8 cellular contexts compared by ENCODE assay signal in genomic region chr12:27652174-27652763, GRCh38. TPM values are rescaled to one million over a fixed set of nuclear protein-coding genes. Genes with fewer than 3 reads are reported as not detected.
A peak's percentile ranks its signal among the peaks of the same experiment; 100 is the strongest.
DNase-seq lines count a peak whose midpoint lies in the region; ATAC-seq and TF ChIP-seq lines count a peak whose summit lies in the region.

No MANE protein-coding gene starts in this region.

- peak overlapping the region; percentile 24 for H3K27ac ChIP-seq in left ventricle myocardium inferior (replicated peaks)

- peaks cover 69% of the 10 kb centered on the region for H3K36me3 ChIP-seq in left ventricle myocardium inferior

- no peaks in the 10 kb centered on the region for H3K27me3 ChIP-seq in left ventricle myocardium inferior (ENCODE audit: low read depth)

- TF ChIP-seq CTCF in HFF-Myc (IDR thresholded peaks at IDR 0.05; ENCODE audit: low read depth, low read length, missing control alignments), result peak; percentile 88
- TF ChIP-seq CTCF in left ventricle myocardium inferior (IDR thresholded peaks at IDR 0.05; ENCODE audit: borderline replicate concordance), result peak; percentile 89

- H3K4me3 ChIP-seq in HFF-Myc (replicated peaks; ENCODE audit: low read depth, low read length) (no peak overlapping the region), left ventricle myocardium inferior (no peak overlapping the region)

- H3K4me1 ChIP-seq in left ventricle myocardium inferior, result peaks cover 10% of the 10 kb centered on the region

- H3K9me3 ChIP-seq in left ventricle myocardium inferior (replicated peaks), result no peaks in the 10 kb centered on the region

- ATAC-seq in HG03139 (IDR thresholded peaks at IDR 0.05; ENCODE audit: unreplicated experiment) (no peak), GM18520 (IDR thresholded peaks at IDR 0.05; ENCODE audit: unreplicated experiment) (no peak)

- intact Hi-C loops in left ventricle myocardium inferior (cut with micrococcal nuclease), result no loop called here

- peak; percentile 5 for DNase-seq in DMS 273 treated with DMSO at 0.1 percent for 48 hours (lab: John Stamatoyannopoulos, UW)
- peak; percentile 84 for DNase-seq in HFF-Myc (ENCODE audit: extremely low read depth, low read depth)
- peak; percentile 76 for DNase-seq in NCI-H69 (lab: John Stamatoyannopoulos, UW)
- peak in 34 of 58 donors; percentile 0 to 82 (median 14) for DNase-seq in anterior cingulate cortex (lab: John Stamatoyannopoulos, UW)
- no peak for DNase-seq in left ventricle myocardium inferior
- DNase-seq in retina, result peak; percentile 29

RNA-seq across cellular contexts. Expression of gene REP15, which starts 44.0 kb away (rescaled TPM):
- 5.5 TPM for total RNA-seq in left ventricle myocardium inferior

RNA-seq across cellular contexts. Expression of gene MRPS35, which starts 58.4 kb away (rescaled TPM):
- total RNA-seq in left ventricle myocardium inferior, result 61.4 TPM
